ENCODE assay signal across 1 cellular context in the genomic region with DNA sequence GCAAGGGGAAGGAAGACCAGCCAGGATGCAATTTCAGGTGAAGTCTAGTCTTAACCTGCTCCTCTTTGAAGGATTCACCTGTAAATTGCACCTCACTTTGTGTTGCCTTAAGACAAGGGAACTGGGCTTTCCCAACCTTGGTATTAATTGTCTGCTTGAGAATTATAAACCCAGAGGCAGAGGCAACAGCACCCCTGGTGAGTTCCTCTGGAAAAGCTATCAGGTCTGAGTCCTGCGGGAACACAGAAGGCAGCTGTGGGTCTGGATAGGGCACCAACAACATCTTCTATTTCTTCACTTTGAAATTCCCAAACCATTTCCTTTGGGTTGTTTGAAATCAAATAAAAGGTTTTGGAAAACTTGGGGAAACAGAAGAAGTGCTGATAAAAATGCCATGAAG.
TF ChIP-seq lines count a peak whose summit lies in the region.

No MANE protein-coding gene starts in this region.

TF ChIP-seq in H1, 55 proteins besides CTCF, POLR2A, EP300 and RAD21 (continued from another document):
- TF ChIP-seq CBX8 (IDR thresholded peaks at IDR 0.05; ENCODE audit: borderline replicate concordance, low read depth, low read length) = no peak
- TF ChIP-seq YY1 (IDR thresholded peaks at IDR 0.05; ENCODE audit: low read depth, low read length) = no peak
- no peak for TF ChIP-seq RNF2 (IDR thresholded peaks at IDR 0.05; ENCODE audit: borderline replicate concordance, low read depth, low read length, missing control alignments, poor library complexity, severe bottlenecking)
- no peak for TF ChIP-seq ASH2L (IDR thresholded peaks at IDR 0.05; ENCODE audit: low read length)
- no peak for TF ChIP-seq ATF2 (IDR thresholded peaks at IDR 0.05; ENCODE audit: low read length)
- no peak for TF ChIP-seq CEBPB (IDR thresholded peaks at IDR 0.05; ENCODE audit: low read depth, low read length)
